9 cellular contexts compared by ENCODE assay signal in genomic region chr6:36692220-36692619, GRCh38. TPM values are rescaled to one million over a fixed set of nuclear protein-coding genes. Genes with fewer than 3 reads are reported as not detected.
DNase-seq lines count a peak whose midpoint lies in the region; ATAC-seq and TF ChIP-seq lines count a peak whose summit lies in the region.
"Had no signal": no experiment of that assay in that cellular context is flagged by ENCODE, and none has a peak within 500 bp of the region (broad histone marks: within the 10 kb centered on the region; RNA-seq: fewer than 3 reads in every experiment).

No MANE protein-coding gene starts in this region.

- H3K36me3 Mint-ChIP-seq in HFFc6 (ENCODE audit: low read depth): no peaks in the 10 kb centered on the region

- 36 to 43% methylated on average over 3 of the region's 3 CpGs for WGBS in upper lobe of left lung, 2 donors

- no peaks in the 10 kb centered on the region for H3K27me3 ChIP-seq in upper lobe of left lung

- ATAC-seq in Right ventricle myocardium superior (ENCODE audit: poor library complexity) (peak; percentile 48), left cardiac atrium (no peak), upper lobe of left lung (ENCODE audit: low FRiP score in 2 of 2) (peak; percentile 60 to 78)

- DNase-seq in Right ventricle myocardium superior (no peak), left cardiac atrium (no peak), KBM-7 (peak; percentile 88), upper lobe of left lung (peak in 1 of 2 donors; percentile 69), HFFc6 (no peak), DMS 273 treated with DMSO at 0.1 percent for 48 hours (lab: John Stamatoyannopoulos, UW) (no peak), NCI-H226 (no peak)
- DNase-seq in activated effector memory CD4-positive, alpha-beta T cell treated with Interleukin-2 at 50 U/mL for 16 hours: peak; percentile 53
- DNase-seq: SHP77 treated with DMSO at 0.1 percent for 48 hours had no signal

- peaks cover 6% of the 10 kb centered on the region for H3K4me1 Mint-ChIP-seq in HFFc6 (ENCODE audit: low read depth)

- H3K4me3 Mint-ChIP-seq in HFFc6: no peak overlapping the region

- H3K4me1 ChIP-seq in upper lobe of left lung: peaks cover 6 to 12% (median 9%) of the 10 kb centered on the region in 4 donors

- no peak overlapping the region for H3K4me3 ChIP-seq in upper lobe of left lung

- in situ Hi-C loops in KBM-7 (cut with MboI; ENCODE audit: low pct_unique_long_range_greater_than_20kb, low sequenced_read_pairs): no loop called here

- no peaks in the 10 kb centered on the region for H3K9me3 ChIP-seq in upper lobe of left lung

- intact Hi-C loops in Right ventricle myocardium superior (cut with DNase I): no loop called here
- intact Hi-C loops in left cardiac atrium (cut with DNase I): no loop called here

- no peak overlapping the region for H3K27ac Mint-ChIP-seq in HFFc6

- TF ChIP-seq CTCF in upper lobe of left lung (IDR thresholded peaks at IDR 0.05) (no peak), HFFc6 (IDR thresholded peaks at IDR 0.05) (no peak)

- TF ChIP-seq POLR2A in upper lobe of left lung (IDR thresholded peaks at IDR 0.05): no peak

- peaks cover 0 to 8% (median under 1%) of the 10 kb centered on the region in 4 donors for H3K36me3 ChIP-seq in upper lobe of left lung

- no peak for TF ChIP-seq EP300 in upper lobe of left lung (IDR thresholded peaks at IDR 0.05)

- H3K27me3 Mint-ChIP-seq in HFFc6 (ENCODE audit: insufficient read depth): peaks cover 14% of the 10 kb centered on the region

- no peaks in the 10 kb centered on the region for H3K9me3 Mint-ChIP-seq in HFFc6

- no peak overlapping the region for H3K27ac ChIP-seq in upper lobe of left lung

RNA-seq across cellular contexts. Expression of gene RAB44, which starts 5.4 kb away (rescaled TPM):
- not detected for total RNA-seq in Right ventricle myocardium superior
- under 1 TPM; 0.05 to 0.12 TPM for total RNA-seq in left cardiac atrium
- 1 to 10 TPM in 3 of 6 donors, under 1 TPM in 3; 0.20 to 3.1 (median 1.2) TPM for total RNA-seq in upper lobe of left lung
- under 1 TPM in 2 of 6 experiments, not detected in 4; 0.26 to 0.45 TPM for total RNA-seq in HFFc6 (2021; fragmentation: NEBNext Ultra II Directional; extraction: Animal tissue kit (Norgen Biotek cat#: 25700))

RNA-seq across cellular contexts. Expression of gene CDKN1A, which starts 13.7 kb away (rescaled TPM):
- total RNA-seq in Right ventricle myocardium superior (54.5 TPM), left cardiac atrium (10 to 100 TPM; 31.5 to 83.0 TPM), upper lobe of left lung (100 to 1,000 TPM in 4 of 6 donors, 10 to 100 TPM in 2; 61.8 to 186 (median 127) TPM)
- total RNA-seq in HFFc6 (2021; fragmentation: NEBNext Ultra II Directional; extraction: Animal tissue kit (Norgen Biotek cat#: 25700)): 100 to 1,000 TPM; 496 to 872 (median 617) TPM

Comparison
In these comparisons a context has a peak if more than half of its experiments do, and no peak if none do; other contexts are left out.
1. ATAC-seq: peak in Right ventricle myocardium superior (single experiment) and upper lobe of left lung (2 of 2); none in left cardiac atrium (0 of 2).
2. DNase-seq: peak in KBM-7 (single experiment) and activated effector memory CD4-positive, alpha-beta T cell treated with Interleukin-2 at 50 U/mL for 16 hours (single experiment); none in Right ventricle myocardium superior (single experiment), left cardiac atrium (single experiment), HFFc6 (single experiment), DMS 273 treated with DMSO at 0.1 percent for 48 hours (single experiment) and NCI-H226 (single experiment).